Comparison of ENCODE assay signal across 21 cellular contexts in genomic region chr2:234393352-234393751, GRCh38.
DNase-seq lines count a peak whose midpoint lies in the region; ATAC-seq and TF ChIP-seq lines count a peak whose summit lies in the region.
"Had no signal": no experiment of that assay in that cellular context is flagged by ENCODE, and none has a peak within 500 bp of the region (broad histone marks: within the 10 kb centered on the region; RNA-seq: fewer than 3 reads in every experiment).

No MANE protein-coding gene starts in this region.

- peaks cover 12% of the 10 kb centered on the region for H3K36me3 Mint-ChIP-seq in activated CD8-positive, alpha-beta memory T cell treated with anti-CD3 and anti-CD28 coated beads, Interleukin-2, amount 10 ng/mL, durations not matched to agents 7 days and 5 days
- H3K36me3 Mint-ChIP-seq in activated naive CD8-positive, alpha-beta T cell treated with anti-CD3 and anti-CD28 coated beads, Interleukin-2, amount 50 U/mL, for 24 hours (ENCODE audit: low read depth), result no peaks in the 10 kb centered on the region
- no peaks in the 10 kb centered on the region for H3K36me3 Mint-ChIP-seq in naive thymus-derived CD8-positive, alpha-beta T cell
- no peaks in the 10 kb centered on the region for H3K36me3 Mint-ChIP-seq in WTC11
- H3K36me3 Mint-ChIP-seq: stimulated activated naive B cell treated with anti-CD40 and anti-IgM and Interleukin-4, amounts not matched to agents 10 μg/mL and 1 μg/mL and 100 μg/mL, for 72 hours had no signal

- no peaks in the 10 kb centered on the region for H3K9me3 Mint-ChIP-seq in activated CD8-positive, alpha-beta memory T cell treated with anti-CD3 and anti-CD28 coated beads, Interleukin-2, amount 10 ng/mL, durations not matched to agents 7 days and 5 days (ENCODE audit: low read depth)
- no peaks in the 10 kb centered on the region for H3K9me3 Mint-ChIP-seq in activated naive CD8-positive, alpha-beta T cell treated with anti-CD3 and anti-CD28 coated beads, Interleukin-2, amount 50 U/mL, for 24 hours
- no peaks in the 10 kb centered on the region for H3K9me3 Mint-ChIP-seq in naive thymus-derived CD8-positive, alpha-beta T cell
- H3K9me3 Mint-ChIP-seq in WTC11, result peaks cover 6% of the 10 kb centered on the region

- DNase-seq in activated CD8-positive, alpha-beta memory T cell treated with anti-CD3 and anti-CD28 coated beads, Interleukin-2, amount 10 ng/mL, durations not matched to agents 7 days and 5 days, result no peak
- no peak for DNase-seq in activated CD8-positive, alpha-beta memory T cell treated with anti-CD3 and anti-CD28 coated beads, Interleukin-2, amount 50 U/mL, for 48 hours
- DNase-seq in DND-41 (no peak), NCI-H2029 (lab: John Stamatoyannopoulos, UW) (no peak), WTC11 (ENCODE audit: low spot score) (no peak), CD1c-positive myeloid dendritic cell (ENCODE audit: extremely low spot score) (no peak)
- no peak for DNase-seq in activated naive CD8-positive, alpha-beta T cell treated with anti-CD3 and anti-CD28 coated beads, Interleukin-2, amount 50 U/mL, for 24 hours
- peak in 2 of 10 donors; percentile 25 to 30 for DNase-seq in naive thymus-derived CD8-positive, alpha-beta T cell
- DNase-seq: amniotic stem cell; esophagus squamous epithelium; HCEC 1CT; left lung; NCI-H1092; NCI-H187; NCI-H524 treated with DMSO at 0.1 percent for 48 hours; pancreas; Peyer's patch; SJCRH30; stimulated activated CD4-positive, alpha-beta T cell treated with anti-CD3 and anti-CD28 coated beads, Interleukin-2, amount 100 ng/mL, for 24 hours; stimulated activated naive B cell treated with anti-CD40 and anti-IgM and Interleukin-4, amounts not matched to agents 10 μg/mL and 1 μg/mL and 100 μg/mL, for 72 hours had no signal

- peak overlapping the region; percentile 37 for H3K27ac Mint-ChIP-seq in activated CD8-positive, alpha-beta memory T cell treated with anti-CD3 and anti-CD28 coated beads, Interleukin-2, amount 10 ng/mL, durations not matched to agents 7 days and 5 days
- peak overlapping the region; percentile 28 for H3K27ac Mint-ChIP-seq in activated naive CD8-positive, alpha-beta T cell treated with anti-CD3 and anti-CD28 coated beads, Interleukin-2, amount 50 U/mL, for 24 hours
- peak overlapping the region; percentile 85 to 95 (median 92) for H3K27ac Mint-ChIP-seq in naive thymus-derived CD8-positive, alpha-beta T cell
- H3K27ac Mint-ChIP-seq in WTC11, result no peak overlapping the region
- H3K27ac Mint-ChIP-seq: stimulated activated naive B cell treated with anti-CD40 and anti-IgM and Interleukin-4, amounts not matched to agents 10 μg/mL and 1 μg/mL and 100 μg/mL, for 72 hours had no signal

- H3K79me2 ChIP-seq in DND-41 (ENCODE audit: insufficient read depth, low read length), result no peaks in the 10 kb centered on the region

- no peak overlapping the region for H3K4me3 Mint-ChIP-seq in activated CD8-positive, alpha-beta memory T cell treated with anti-CD3 and anti-CD28 coated beads, Interleukin-2, amount 10 ng/mL, durations not matched to agents 7 days and 5 days
- H3K4me3 Mint-ChIP-seq in activated naive CD8-positive, alpha-beta T cell treated with anti-CD3 and anti-CD28 coated beads, Interleukin-2, amount 50 U/mL, for 24 hours, result no peak overlapping the region
- peak overlapping the region; percentile 55 to 85 (median 75) for H3K4me3 Mint-ChIP-seq in naive thymus-derived CD8-positive, alpha-beta T cell
- H3K4me3 Mint-ChIP-seq in WTC11, result no peak overlapping the region
- H3K4me3 Mint-ChIP-seq: stimulated activated naive B cell treated with anti-CD40 and anti-IgM and Interleukin-4, amounts not matched to agents 10 μg/mL and 1 μg/mL and 100 μg/mL, for 72 hours had no signal

- POLR2A ChIA-PET in naive thymus-derived CD8-positive, alpha-beta T cell (lab: Charles Lee), result interaction anchor here (0.9 to 1.5 kb wide), 5 partner anchors 30 to 104 kb away, joined by 3 to 5 read pairs (median 3); partner anchors contain the start of gene ARL4C
- POLR2A ChIA-PET in WTC11 (lab: Charles Lee), result no interaction called here

- H3K36me3 ChIP-seq in DND-41 (ENCODE audit: insufficient read depth, low read length), result no peaks in the 10 kb centered on the region
- H3K36me3 ChIP-seq: esophagus squamous epithelium, left lung, pancreas, Peyer's patch, SJCRH30 had no signal

- CTCF ChIA-PET in activated CD8-positive, alpha-beta memory T cell treated with anti-CD3 and anti-CD28 coated beads, Interleukin-2, amount 10 ng/mL, durations not matched to agents 7 days and 5 days (lab: Charles Lee), result interaction anchor here (1.0 to 1.8 kb wide), 4 partner anchors 19 to 53 kb away, joined by 3 to 4 read pairs (median 3); no protein-coding TSS in a partner anchor
- CTCF ChIA-PET in WTC11 (lab: Charles Lee), result no interaction called here

- TF ChIP-seq CTCF in DND-41 (IDR thresholded peaks at IDR 0.05; ENCODE audit: borderline replicate concordance, extremely low read depth, low read length, poor library complexity, severe bottlenecking), result no peak
- TF ChIP-seq CTCF in WTC11 (IDR thresholded peaks at IDR 0.05), result no peak

- no peak overlapping the region for H3K4me3 ChIP-seq in DND-41 (ENCODE audit: low read depth in 1 of 2, low read length in 2 of 2)
- H3K4me3 ChIP-seq: esophagus squamous epithelium, left lung, pancreas, Peyer's patch, SJCRH30, smooth muscle cell had no signal

- H3K4me1 ChIP-seq in DND-41 (ENCODE audit: insufficient read depth, low read length), result peaks cover 57% of the 10 kb centered on the region
- H3K4me1 ChIP-seq: esophagus squamous epithelium, left lung, pancreas, Peyer's patch had no signal

- H3K27ac ChIP-seq in DND-41 (ENCODE audit: low read length), result peak overlapping the region; percentile 51
- H3K27ac ChIP-seq: esophagus squamous epithelium, left lung, pancreas, Peyer's patch, SJCRH30 had no signal

- H3K27me3 Mint-ChIP-seq in activated CD8-positive, alpha-beta memory T cell treated with anti-CD3 and anti-CD28 coated beads, Interleukin-2, amount 10 ng/mL, durations not matched to agents 7 days and 5 days, result no peaks in the 10 kb centered on the region
- H3K27me3 Mint-ChIP-seq in activated naive CD8-positive, alpha-beta T cell treated with anti-CD3 and anti-CD28 coated beads, Interleukin-2, amount 50 U/mL, for 24 hours, result no peaks in the 10 kb centered on the region
- H3K27me3 Mint-ChIP-seq in naive thymus-derived CD8-positive, alpha-beta T cell, result no peaks in the 10 kb centered on the region
- peaks cover 4% of the 10 kb centered on the region for H3K27me3 Mint-ChIP-seq in WTC11 (ENCODE audit: low read depth)

- H3K9ac ChIP-seq in DND-41 (ENCODE audit: low read depth, low read length), result no peak overlapping the region

- H3K4me2 ChIP-seq in DND-41 (ENCODE audit: insufficient read depth, low read length), result no peak overlapping the region
- H3K4me2 ChIP-seq: smooth muscle cell had no signal

- no peak for ATAC-seq in activated CD8-positive, alpha-beta memory T cell treated with anti-CD3 and anti-CD28 coated beads, Interleukin-2, amount 10 ng/mL, durations not matched to agents 7 days and 5 days
- ATAC-seq in DND-41 (ENCODE audit: insufficient read depth, low read depth), result no peak
- ATAC-seq in activated naive CD8-positive, alpha-beta T cell treated with anti-CD3 and anti-CD28 coated beads, Interleukin-2, amount 50 U/mL, for 24 hours, result no peak
- ATAC-seq in naive thymus-derived CD8-positive, alpha-beta T cell, result peak; percentile 57 to 74
- ATAC-seq in WTC11, result no peak
- ATAC-seq: left lung; pancreas; stimulated activated naive B cell treated with anti-CD40 and anti-IgM and Interleukin-4, amounts not matched to agents 10 μg/mL and 1 μg/mL and 100 μg/mL, for 72 hours had no signal

- no peaks in the 10 kb centered on the region for H3K9me3 ChIP-seq in DND-41 (ENCODE audit: insufficient read depth, low read length, severe bottlenecking)
- H3K9me3 ChIP-seq: esophagus squamous epithelium, left lung, pancreas, Peyer's patch had no signal

- H4K20me1 ChIP-seq in DND-41 (ENCODE audit: insufficient read depth, low read length), result no peaks in the 10 kb centered on the region

- H3K27me3 ChIP-seq in DND-41 (ENCODE audit: insufficient read depth, low read length, poor library complexity), result no peaks in the 10 kb centered on the region
- H3K27me3 ChIP-seq: esophagus squamous epithelium, left lung, pancreas, Peyer's patch, SJCRH30 had no signal

- H3K4me1 Mint-ChIP-seq in activated CD8-positive, alpha-beta memory T cell treated with anti-CD3 and anti-CD28 coated beads, Interleukin-2, amount 10 ng/mL, durations not matched to agents 7 days and 5 days, result peaks cover 38% of the 10 kb centered on the region
- H3K4me1 Mint-ChIP-seq in activated naive CD8-positive, alpha-beta T cell treated with anti-CD3 and anti-CD28 coated beads, Interleukin-2, amount 50 U/mL, for 24 hours, result peaks cover 47% of the 10 kb centered on the region
- H3K4me1 Mint-ChIP-seq in naive thymus-derived CD8-positive, alpha-beta T cell, result peaks cover 22 to 62% (median 55%) of the 10 kb centered on the region in 4 donors
- no peaks in the 10 kb centered on the region for H3K4me1 Mint-ChIP-seq in WTC11

- no peak overlapping the region for H2AFZ ChIP-seq in DND-41 (ENCODE audit: low read depth, low read length)

TF ChIP-seq in WTC11, 78 proteins besides CTCF, POLR2A, EP300 and RAD21 (continues in another document):
- TF ChIP-seq IRF1 (CRISPR knock-in tag; IDR thresholded peaks at IDR 0.05) (no peak), TP53 (CRISPR knock-in tag; IDR thresholded peaks at IDR 0.05) (no peak), CDX4 (CRISPR knock-in tag; IDR thresholded peaks at IDR 0.05; ENCODE audit: borderline replicate concordance) (no peak), HMGA2 (CRISPR knock-in tag; IDR thresholded peaks at IDR 0.05) (no peak), ZNF121 (CRISPR knock-in tag; IDR thresholded peaks at IDR 0.05) (no peak), NR3C1 (CRISPR knock-in tag; conservative IDR thresholded peaks at IDR 0.05; ENCODE audit: low read depth) (no peak), NR2C2 (CRISPR knock-in tag; IDR thresholded peaks at IDR 0.05) (no peak), ATF3 (CRISPR knock-in tag; conservative IDR thresholded peaks at IDR 0.05) (no peak)

Comparison
In these comparisons a context has a peak if more than half of its experiments do, and no peak if none do; other contexts are left out.
1. ATAC-seq: peak in naive thymus-derived CD8-positive, alpha-beta T cell (2 of 2); none in activated CD8-positive, alpha-beta memory T cell treated with anti-CD3 and anti-CD28 coated beads, Interleukin-2, amount 10 ng/mL, durations not matched to agents 7 days and 5 days (single experiment), DND-41 (single experiment), activated naive CD8-positive, alpha-beta T cell treated with anti-CD3 and anti-CD28 coated beads, Interleukin-2, amount 50 U/mL, for 24 hours (single experiment) and WTC11 (single experiment).
2. H3K4me3 Mint-ChIP-seq: peak in naive thymus-derived CD8-positive, alpha-beta T cell (10 of 10); none in activated CD8-positive, alpha-beta memory T cell treated with anti-CD3 and anti-CD28 coated beads, Interleukin-2, amount 10 ng/mL, durations not matched to agents 7 days and 5 days (single experiment), activated naive CD8-positive, alpha-beta T cell treated with anti-CD3 and anti-CD28 coated beads, Interleukin-2, amount 50 U/mL, for 24 hours (single experiment) and WTC11 (single experiment).